In the genomic region with DNA sequence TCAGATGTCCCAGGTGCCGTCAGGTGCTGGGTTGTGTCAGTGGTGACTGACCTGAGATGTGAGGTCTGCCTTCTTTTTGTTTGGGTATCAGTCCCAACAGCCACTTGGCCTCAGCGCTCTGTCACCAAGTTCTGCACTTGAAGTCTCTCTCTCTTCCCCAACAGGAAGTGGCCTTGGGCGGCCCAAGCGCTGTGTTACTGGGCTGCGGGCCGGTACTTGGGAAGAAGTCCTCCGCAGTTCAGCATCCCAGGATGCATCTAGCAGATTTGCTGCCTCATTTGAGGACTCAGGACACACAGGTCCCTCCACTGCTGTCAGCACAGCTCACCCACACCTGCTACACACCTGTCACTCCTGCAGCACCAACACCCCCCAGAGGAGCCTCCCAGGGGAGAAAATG, we compare ENCODE assay signal across 16 cellular contexts. TPM values are rescaled to one million over a fixed set of nuclear protein-coding genes. Genes with fewer than 3 reads are reported as not detected.
"Had no signal": no experiment of that assay in that cellular context is flagged by ENCODE, and none has a peak within 500 bp of the region (broad histone marks: within the 10 kb centered on the region; RNA-seq: fewer than 3 reads in every experiment).

No MANE protein-coding gene starts in this region.

- H3K36me3 ChIP-seq: brain microvascular endothelial cell had no signal

- H3K27ac ChIP-seq: brain microvascular endothelial cell, foreskin keratinocyte had no signal

- DNase-seq: activated CD4-positive, alpha-beta T cell treated with anti-CD3 and anti-CD28 coated beads, Interleukin-2, amount 10 ng/mL, durations not matched to agents 7 days and 5 days; activated CD8-positive, alpha-beta memory T cell treated with anti-CD3 and anti-CD28 coated beads, Interleukin-2, amount 50 U/mL, for 48 hours; activated gamma-delta T cell treated with Interleukin-2 at 50 U/mL for 16 hours; activated naive CD8-positive, alpha-beta T cell treated with anti-CD3 and anti-CD28 coated beads for 36 hours; brain microvascular endothelial cell; cerebellar nuclear complex; effector memory CD8-positive, alpha-beta T cell; foreskin keratinocyte; glutamatergic neuron; kidney glomerular epithelial cell; stimulated activated CD4-positive, alpha-beta T cell treated with anti-CD3 and anti-CD28 coated beads, Interleukin-4, amount 100 ng/mL, for 24 hours; stimulated activated naive CD8-positive, alpha-beta T cell treated with anti-CD3 and anti-CD28 coated beads, Interleukin-15, Interleukin-2, amounts not matched to agents 100 U/mL and 50 U/mL, for 24 hours had no signal

- ATAC-seq: effector memory CD8-positive, alpha-beta T cell; foreskin keratinocyte; stimulated activated naive CD8-positive, alpha-beta T cell treated with anti-CD3 and anti-CD28 coated beads, Interleukin-15, Interleukin-2, amounts not matched to agents 100 U/mL and 50 U/mL, for 24 hours had no signal

- H3K4me1 ChIP-seq: foreskin keratinocyte had no signal

RNA-seq across cellular contexts. Expression of gene LYZL2, which starts 40.1 kb away (rescaled TPM):
- total RNA-seq: activated CD4-positive, alpha-beta T cell treated with anti-CD3 and anti-CD28 coated beads, Interleukin-2, amount 10 ng/mL, durations not matched to agents 7 days and 5 days; activated naive CD8-positive, alpha-beta T cell treated with anti-CD3 and anti-CD28 coated beads for 36 hours; foreskin keratinocyte; lung microvascular endothelial cell; neural crest cell; osteocyte; T-helper 2 cell treated with Interferon-gamma antibody and Interleukin-4, amounts not matched to agents 100 ng/mL and 5 ng/mL, for 36 hours had no signal
- polyA plus RNA-seq: foreskin keratinocyte had no signal
